ENCODE assay signal across 9 cellular contexts in genomic region chr14:85528882-85529585, GRCh38. TPM values are rescaled to one million over a fixed set of nuclear protein-coding genes. Genes with fewer than 3 reads are reported as not detected.
DNase-seq lines count a peak whose midpoint lies in the region; ATAC-seq and TF ChIP-seq lines count a peak whose summit lies in the region.
"Had no signal": no experiment of that assay in that cellular context is flagged by ENCODE, and none has a peak within 500 bp of the region (broad histone marks: within the 10 kb centered on the region; RNA-seq: fewer than 3 reads in every experiment).

No MANE protein-coding gene starts in this region.

- H3K4me3 ChIP-seq in GM08714 (ENCODE audit: low read length) (peak overlapping the region; percentile 2; the same call in 1 of the 2 replicates), hepatocyte (peak overlapping the region; percentile 71), retinal pigment epithelial cell (ENCODE audit: low read length) (peak overlapping the region; percentile 99)

- H3K9me3 Mint-ChIP-seq in CD4-positive, alpha-beta T cell = no peaks in the 10 kb centered on the region

- peaks cover 6% of the 10 kb centered on the region for H3K4me1 ChIP-seq in hepatocyte (ENCODE audit: insufficient read depth)

- H3K27me3 Mint-ChIP-seq in CD4-positive, alpha-beta T cell = peaks cover 71% of the 10 kb centered on the region

- no peak overlapping the region for H3K4me3 Mint-ChIP-seq in CD4-positive, alpha-beta T cell

- no peaks in the 10 kb centered on the region for H3K9me2 ChIP-seq in hepatocyte (replicated peaks; ENCODE audit: insufficient read depth)

- peaks cover 6% of the 10 kb centered on the region for H3K4me1 Mint-ChIP-seq in CD4-positive, alpha-beta T cell (ENCODE audit: low read depth)

- WGBS in hepatocyte (ENCODE audit: low lambda C conversion rate, missing lambda C conversion rate) = 2% methylated on average over 28 of the region's 28 CpGs

- no peaks in the 10 kb centered on the region for H3K9me3 ChIP-seq in hepatocyte (ENCODE audit: low read depth)
- no peaks in the 10 kb centered on the region for H3K9me3 ChIP-seq in CD4-positive, alpha-beta T cell (ENCODE audit: control insufficient read depth, low read length)

- peak overlapping the region; percentile 34 for H3K27ac ChIP-seq in angular gyrus (ENCODE audit: low read depth, low read length)
- peak overlapping the region; percentile 85 for H3K27ac ChIP-seq in hepatocyte
- no peak overlapping the region for H3K27ac ChIP-seq in CD4-positive, alpha-beta T cell (ENCODE audit: low read depth, low read length)

- H3K36me3 ChIP-seq in hepatocyte (replicated peaks; ENCODE audit: insufficient read depth, low read depth) = no peaks in the 10 kb centered on the region

- intact Hi-C loops in CD4-positive, alpha-beta T cell (cut with DNase I, micrococcal nuclease) = no loop called here

- H3K79me2 ChIP-seq in hepatocyte = peaks cover 18% of the 10 kb centered on the region

- no peaks in the 10 kb centered on the region for H4K20me1 ChIP-seq in hepatocyte (ENCODE audit: insufficient read depth, poor library complexity, severe bottlenecking)

- H2AFZ ChIP-seq in hepatocyte = peak overlapping the region; percentile 95

- no peak overlapping the region for H3K27ac Mint-ChIP-seq in CD4-positive, alpha-beta T cell

- POLR2A ChIA-PET in CD4-positive, alpha-beta T cell (lab: Charles Lee) = no interaction called here

- H3K4me2 ChIP-seq in hepatocyte = peak overlapping the region; percentile 86

- DNase-seq in hepatocyte (ENCODE audit: low spot score) (peak; percentile 48), retinal pigment epithelial cell (ENCODE audit: low read depth) (no peak), NCI-H1092 (lab: John Stamatoyannopoulos, UW) (no peak), NK-92 (lab: John Stamatoyannopoulos, UW; ENCODE audit: unreplicated experiment) (no peak)
- no peak for DNase-seq in CD4-positive, alpha-beta T cell
- DNase-seq: effector CD8-positive, alpha-beta T cell had no signal

- H3K36me3 Mint-ChIP-seq in CD4-positive, alpha-beta T cell (ENCODE audit: low read depth) = no peaks in the 10 kb centered on the region

- CTCF ChIA-PET in CD4-positive, alpha-beta T cell (lab: Charles Lee) = no interaction called here

- TF ChIP-seq CTCF in hepatocyte (IDR thresholded peaks at IDR 0.05; ENCODE audit: poor library complexity) (no peak), retinal pigment epithelial cell (conservative IDR thresholded peaks at IDR 0.05; ENCODE audit: low read depth, low read length) (no peak)
- TF ChIP-seq CTCF in CD4-positive, alpha-beta T cell (IDR thresholded peaks at IDR 0.05) = no peak

- ATAC-seq in CD4-positive, alpha-beta T cell (ENCODE audit: poor library complexity) = no peak
- ATAC-seq in GM21825 (IDR thresholded peaks at IDR 0.05; ENCODE audit: unreplicated experiment) = no peak

- peaks cover 6% of the 10 kb centered on the region for H3K27me3 ChIP-seq in hepatocyte
- H3K27me3 ChIP-seq in CD4-positive, alpha-beta T cell (ENCODE audit: control insufficient read depth, insufficient read depth, low read length) = peaks cover 46% of the 10 kb centered on the region

RNA-seq across cellular contexts. Expression of gene FLRT2, which starts 0.9 kb away (rescaled TPM):
- 42.3 and 48.0 TPM in 2 replicates for total RNA-seq in hepatocyte
- polyA plus RNA-seq in hepatocyte = 31.3 and 32.9 TPM in 2 replicates
- total RNA-seq in CD4-positive, alpha-beta T cell = not detected

Comparison
In these comparisons a context has a peak if more than half of its experiments do, and no peak if none do; other contexts are left out.
1. H3K4me3 ChIP-seq: peak in every context shown above with its lines; median percentile 99 in retinal pigment epithelial cell; 71 in hepatocyte; 2 in GM08714.
2. RNA of gene FLRT2, which starts 0.9 kb away (total RNA-seq): 42.3 to 48.0 TPM in hepatocyte; not detected in CD4-positive, alpha-beta T cell; every median in the first group is over 10 times any median in the second.